In genomic region chr7:95330194-95331003, GRCh38 we compare ENCODE assay signal across 8 cellular contexts. TPM values are rescaled to one million over a fixed set of nuclear protein-coding genes. Genes with fewer than 3 reads are reported as not detected.
DNase-seq lines count a peak whose midpoint lies in the region; ATAC-seq, FAIRE-seq and TF ChIP-seq lines count a peak whose summit lies in the region.

No MANE protein-coding gene starts in this region.

- H3K27ac Mint-ChIP-seq in T-cell, result peak overlapping the region; percentile 17 to 56

- POLR2A ChIA-PET in T-cell (lab: Charles Lee), result interaction anchor here in 1 of 2 donors (0.5 kb wide), 1 partner anchor 13 kb away, joined by 5 read pairs; no protein-coding TSS in a partner anchor

- H3K4me3 Mint-ChIP-seq in T-cell, result peak overlapping the region; percentile 57 to 72 (median 71)

- H3K4me3 ChIP-seq in heart left ventricle (peak overlapping the region in 9 of 12 donors; percentile 26 to 52 (median 38)), keratinocyte (ENCODE audit: control insufficient read depth in 2 of 3, extremely low read depth in 1 of 3, insufficient read depth in 2 of 3, low read depth in 1 of 3, low read length in 3 of 3) (peak overlapping the region in 1 of 3 experiments; percentile 58)

- H3K36me3 ChIP-seq in heart left ventricle, result no peaks in the 10 kb centered on the region
- H3K36me3 ChIP-seq in keratinocyte (ENCODE audit: control insufficient read depth in 2 of 2, extremely low read depth in 1 of 2, insufficient read depth in 2 of 2, low read length in 2 of 2), result no peaks in the 10 kb centered on the region

- peaks cover 0 to 8% (median 0%) of the 10 kb centered on the region in 9 donors for H3K27me3 ChIP-seq in heart left ventricle
- H3K27me3 ChIP-seq in keratinocyte (ENCODE audit: control insufficient read depth, extremely low read depth, insufficient read depth, low read length), result no peaks in the 10 kb centered on the region

- H3K36me3 Mint-ChIP-seq in T-cell, result no peaks in the 10 kb centered on the region

- H3K4me1 ChIP-seq in heart left ventricle (peaks cover 0 to 5% (median 0%) of the 10 kb centered on the region in 12 donors), keratinocyte (ENCODE audit: control insufficient read depth, extremely low read depth, insufficient read depth, low read length) (no peaks in the 10 kb centered on the region)

- CTCF ChIA-PET in T-cell (lab: Charles Lee), result interaction anchor here in 1 of 2 donors (0.6 kb wide), 1 partner anchor 1651 kb away, joined by 3 read pairs; no protein-coding TSS in a partner anchor

- peaks cover 0 to 8% (median 0%) of the 10 kb centered on the region in 3 donors for H3K9me3 Mint-ChIP-seq in T-cell

- TF ChIP-seq CTCF in heart left ventricle (IDR thresholded peaks at IDR 0.05) (no peak), keratinocyte (optimal IDR thresholded peaks at IDR 0.05 in 1 of 3, IDR thresholded peaks at IDR 0.05 in 1 of 3, conservative IDR thresholded peaks at IDR 0.05 in 1 of 3; ENCODE audit: extremely low read depth in 1 of 3, insufficient read depth in 2 of 3, low read length in 3 of 3) (no peak)

- no peaks in the 10 kb centered on the region for H3K79me2 ChIP-seq in keratinocyte (ENCODE audit: control insufficient read depth, insufficient read depth, low read length)

- no peak for TF ChIP-seq POLR2A in heart left ventricle (IDR thresholded peaks at IDR 0.05)

- peak overlapping the region; percentile 85 for H2AFZ ChIP-seq in keratinocyte (ENCODE audit: control insufficient read depth, low read length)

- no peak for FAIRE-seq in keratinocyte (lab: Jason Lieb, UNC)

- 33 to 49% (median 43%) methylated on average over 4 of the region's 4 CpGs for WGBS in heart left ventricle, 4 donors

- H3K27me3 Mint-ChIP-seq in T-cell, result peaks cover 7 to 8% of the 10 kb centered on the region in 2 donors

- H3K9me3 ChIP-seq in heart left ventricle (peaks cover 0 to 4% (median 0%) of the 10 kb centered on the region in 12 donors), keratinocyte (ENCODE audit: control insufficient read depth, low read depth, low read length) (no peaks in the 10 kb centered on the region)

- dilution Hi-C loops in keratinocyte (cut with MboI; ENCODE audit: extremely low pct_ligation_motif_present, low sequenced_read_pairs), result no loop called here

- H4K20me1 ChIP-seq in keratinocyte (ENCODE audit: control insufficient read depth, extremely low read depth, insufficient read depth, low read length), result no peaks in the 10 kb centered on the region

- DNase-seq in heart left ventricle, result no peak
- DNase-seq in Right ventricle myocardium inferior (ENCODE audit: missing footprints), result no peak
- no peak for DNase-seq in T-cell
- no peak for DNase-seq in keratinocyte (ENCODE audit: low read depth, low spot score)
- DNase-seq in C1 segment of cervical spinal cord (lab: John Stamatoyannopoulos, UW), result no peak
- DNase-seq in AG08395 (ENCODE audit: low spot score), result no peak
- DNase-seq in T-helper 9 cell, result no peak

- intact Hi-C loops in heart left ventricle (cut with DNase I) (no loop called here), Right ventricle myocardium inferior (cut with DNase I) (no loop called here)

- H3K9ac ChIP-seq in keratinocyte (ENCODE audit: control insufficient read depth, extremely low read depth, insufficient read depth, low read length), result no peak overlapping the region

- no peaks in the 10 kb centered on the region for H3K9me1 ChIP-seq in keratinocyte (ENCODE audit: control insufficient read depth, extremely low read depth, insufficient read depth, low read length)

- H3K4me1 Mint-ChIP-seq in T-cell, result peaks cover 12 to 16% (median 16%) of the 10 kb centered on the region in 3 donors

- ATAC-seq in heart left ventricle (no peak), Right ventricle myocardium inferior (no peak), HG03025 (IDR thresholded peaks at IDR 0.05; ENCODE audit: low FRiP score, unreplicated experiment) (peak; percentile 91), T-cell (replicated peaks in 1 of 4) (peak; percentile 38 to 74 (median 52))

- H3K27ac ChIP-seq in heart left ventricle, result no peak overlapping the region
- H3K27ac ChIP-seq in keratinocyte (ENCODE audit: control insufficient read depth, insufficient read depth, low read length), result no peak overlapping the region

- peak overlapping the region; percentile 56 for H3K4me2 ChIP-seq in keratinocyte (ENCODE audit: control insufficient read depth, extremely low read depth, insufficient read depth, low read depth, low read length)

RNA-seq across cellular contexts. Expression of gene PON1, which starts 6.1 kb away (rescaled TPM):
- total RNA-seq in heart left ventricle, result under 1 TPM in 2 of 9 donors, not detected in 7; 0.32 to 0.39 TPM
- under 1 TPM in 1 of 2 donors, not detected in 1; 0.07 TPM for polyA plus RNA-seq in heart left ventricle
- total RNA-seq in Right ventricle myocardium inferior, result not detected
- under 1 TPM in 1 of 5 donors, not detected in 4; 0.73 TPM for total RNA-seq in T-cell
- polyA plus RNA-seq in keratinocyte, result not detected in 3 replicates
- not detected for polyA plus RNA-seq in keratinocyte (2011; ENCODE audit: low read depth)
- polyA plus RNA-seq in keratinocyte (2011; cell fraction: cytosol; rRNA removed), result not detected in 2 replicates
- 0.04 TPM in 1 of 2 replicates, not detected in the other for polyA plus RNA-seq in keratinocyte (2011; cell fraction: nucleus; rRNA removed)
- polyA plus RNA-seq in keratinocyte (2012; ENCODE audit: low replicate concordance), result not detected in 2 replicates
- not detected in 3 replicates for polyA minus RNA-seq in keratinocyte
- not detected for polyA minus RNA-seq in keratinocyte (2011; cell fraction: cytosol; rRNA and poly(A)+ RNA removed)
- not detected in 2 replicates for polyA minus RNA-seq in keratinocyte (2011; cell fraction: nucleus; rRNA and poly(A)+ RNA removed)

Comparison
In these comparisons a context has a peak if more than half of its experiments do, and no peak if none do; other contexts are left out.
1. ATAC-seq: peak in HG03025 (single experiment) and T-cell (4 of 4); none in heart left ventricle (0 of 4) and Right ventricle myocardium inferior (single experiment).